Comparison of ENCODE assay signal across 9 cellular contexts in genomic region chr5:96595300-96596090, GRCh38.
DNase-seq lines count a peak whose midpoint lies in the region; ATAC-seq and TF ChIP-seq lines count a peak whose summit lies in the region.
"Had no signal": no experiment of that assay in that cellular context is flagged by ENCODE, and none has a peak within 500 bp of the region (broad histone marks: within the 10 kb centered on the region; RNA-seq: fewer than 3 reads in every experiment).

No MANE protein-coding gene starts in this region.

- no peak overlapping the region for H3K27ac ChIP-seq in Karpas-422 (ENCODE audit: low read length)
- H3K27ac ChIP-seq in body of pancreas = no peak overlapping the region
- H3K27ac ChIP-seq in aorta (ENCODE audit: low read depth in 1 of 2, low read length in 2 of 2) = no peak overlapping the region
- H3K27ac ChIP-seq: SJCRH30 had no signal

- no peaks in the 10 kb centered on the region for H3K36me3 ChIP-seq in Karpas-422 (ENCODE audit: insufficient read depth, low read length)
- no peaks in the 10 kb centered on the region for H3K36me3 ChIP-seq in body of pancreas (replicated peaks in 1 of 2; ENCODE audit: insufficient read depth in 1 of 2, low read depth in 2 of 2)
- H3K36me3 ChIP-seq in aorta (ENCODE audit: control insufficient read depth in 1 of 2, insufficient read depth in 2 of 2, low read length in 1 of 2) = no peaks in the 10 kb centered on the region
- H3K36me3 ChIP-seq: SJCRH30 had no signal

- no peaks in the 10 kb centered on the region for H3K9me3 Mint-ChIP-seq in activated naive CD4-positive, alpha-beta T cell treated with anti-CD3 and anti-CD28 coated beads, Interleukin-2, amount 10 ng/mL, durations not matched to agents 7 days and 5 days

- peak; percentile 27 for DNase-seq in activated naive CD4-positive, alpha-beta T cell treated with anti-CD3 and anti-CD28 coated beads, Interleukin-2, amount 10 ng/mL, durations not matched to agents 7 days and 5 days
- DNase-seq in activated naive CD4-positive, alpha-beta T cell treated with Interleukin-2 at 50 U/mL for 16 hours = no peak
- DNase-seq in Karpas-422 (peak; percentile 75), body of pancreas (no peak), retinal pigment epithelial cell (ENCODE audit: low read depth) (no peak), aorta (no peak), NCI-H187 (lab: John Stamatoyannopoulos, UW) (no peak)

- H3K9ac ChIP-seq in Karpas-422 (ENCODE audit: low read length) = no peak overlapping the region

- CTCF ChIA-PET in activated naive CD4-positive, alpha-beta T cell treated with anti-CD3 and anti-CD28 coated beads, Interleukin-2, amount 10 ng/mL, durations not matched to agents 7 days and 5 days (lab: Charles Lee) = interaction anchor here (0.6 to 2.7 kb wide), 12 partner anchors 9 to 731 kb away, joined by 3 to 12 read pairs (median 4); no protein-coding TSS in a partner anchor

- H3K4me3 ChIP-seq in Karpas-422 (ENCODE audit: low read length) (no peak overlapping the region), body of pancreas (no peak overlapping the region), retinal pigment epithelial cell (ENCODE audit: low read length) (no peak overlapping the region), aorta (ENCODE audit: low read length in 2 of 2) (no peak overlapping the region)
- H3K4me3 ChIP-seq: SJCRH30 had no signal

- ATAC-seq in body of pancreas (no peak), aorta (ENCODE audit: low FRiP score) (no peak), HG03521 (IDR thresholded peaks at IDR 0.05; ENCODE audit: unreplicated experiment) (no peak)

- TF ChIP-seq POLR2A in body of pancreas (IDR thresholded peaks at IDR 0.05) = no peak

- no peak overlapping the region for H2AFZ ChIP-seq in Karpas-422 (ENCODE audit: low read length)

- no peaks in the 10 kb centered on the region for H3K9me2 ChIP-seq in Karpas-422 (replicated peaks; ENCODE audit: insufficient read depth, low read length)

- intact Hi-C loops in body of pancreas (cut with DNase I) (loop anchor here (5.0 kb wide), 1 partner anchor 248 kb away; no protein-coding TSS in a partner anchor), aorta (cut with DNase I) (no loop called here)

- H3K79me2 ChIP-seq in Karpas-422 (ENCODE audit: low read length) = no peaks in the 10 kb centered on the region

- H3K27ac Mint-ChIP-seq in activated naive CD4-positive, alpha-beta T cell treated with anti-CD3 and anti-CD28 coated beads, Interleukin-2, amount 10 ng/mL, durations not matched to agents 7 days and 5 days = no peak overlapping the region

- 87 to 88% methylated on average over 6 of the region's 6 CpGs for WGBS in body of pancreas, 2 donors
- WGBS in aorta, 2 donors = 90 to 91% methylated on average over 6 of the region's 6 CpGs

- no peaks in the 10 kb centered on the region for H3K4me1 Mint-ChIP-seq in activated naive CD4-positive, alpha-beta T cell treated with anti-CD3 and anti-CD28 coated beads, Interleukin-2, amount 10 ng/mL, durations not matched to agents 7 days and 5 days

- H3K27me3 Mint-ChIP-seq in activated naive CD4-positive, alpha-beta T cell treated with anti-CD3 and anti-CD28 coated beads, Interleukin-2, amount 10 ng/mL, durations not matched to agents 7 days and 5 days = peaks cover 8% of the 10 kb centered on the region

- no peak overlapping the region for H3K4me3 Mint-ChIP-seq in activated naive CD4-positive, alpha-beta T cell treated with anti-CD3 and anti-CD28 coated beads, Interleukin-2, amount 10 ng/mL, durations not matched to agents 7 days and 5 days

- no peaks in the 10 kb centered on the region for H3K36me3 Mint-ChIP-seq in activated naive CD4-positive, alpha-beta T cell treated with anti-CD3 and anti-CD28 coated beads, Interleukin-2, amount 10 ng/mL, durations not matched to agents 7 days and 5 days

- H4K20me1 ChIP-seq in Karpas-422 (ENCODE audit: insufficient read depth, low read depth, low read length) = no peaks in the 10 kb centered on the region

- H3K4me1 ChIP-seq in Karpas-422 (ENCODE audit: low read length) = no peaks in the 10 kb centered on the region
- no peaks in the 10 kb centered on the region for H3K4me1 ChIP-seq in body of pancreas
- no peaks in the 10 kb centered on the region for H3K4me1 ChIP-seq in aorta (ENCODE audit: control insufficient read depth in 1 of 2, insufficient read depth in 2 of 2, low read length in 2 of 2)
- H3K4me1 ChIP-seq: SJCRH30 had no signal

- TF ChIP-seq CTCF in body of pancreas (IDR thresholded peaks at IDR 0.05) = peak in 6 of 7 experiments; percentile 30 to 59 (median 39)
- peak; percentile 54 for TF ChIP-seq CTCF in retinal pigment epithelial cell (conservative IDR thresholded peaks at IDR 0.05; ENCODE audit: low read depth, low read length)

- H3K27me3 ChIP-seq in Karpas-422 (ENCODE audit: low read length) = no peaks in the 10 kb centered on the region
- H3K27me3 ChIP-seq in body of pancreas = no peaks in the 10 kb centered on the region
- H3K27me3 ChIP-seq in aorta (ENCODE audit: control insufficient read depth in 1 of 2, insufficient read depth in 2 of 2, low read length in 1 of 2) = no peaks in the 10 kb centered on the region

- H3K9me3 ChIP-seq in Karpas-422 (ENCODE audit: low read length) (no peaks in the 10 kb centered on the region), body of pancreas (no peaks in the 10 kb centered on the region), aorta (ENCODE audit: control insufficient read depth, low read length) (no peaks in the 10 kb centered on the region)
- H3K9me3 ChIP-seq: SJCRH30 had no signal

- H3K4me2 ChIP-seq in Karpas-422 (ENCODE audit: low read depth, low read length, poor library complexity, severe bottlenecking) = no peak overlapping the region

Comparison
In these comparisons a context has a peak if more than half of its experiments do, and no peak if none do; other contexts are left out.
1. DNase-seq: peak in activated naive CD4-positive, alpha-beta T cell treated with anti-CD3 and anti-CD28 coated beads, Interleukin-2, amount 10 ng/mL, durations not matched to agents 7 days and 5 days (single experiment) and Karpas-422 (single experiment); none in activated naive CD4-positive, alpha-beta T cell treated with Interleukin-2 at 50 U/mL for 16 hours (single experiment), body of pancreas (0 of 4), retinal pigment epithelial cell (single experiment), aorta (0 of 2) and NCI-H187 (0 of 2).